In the genomic region with DNA sequence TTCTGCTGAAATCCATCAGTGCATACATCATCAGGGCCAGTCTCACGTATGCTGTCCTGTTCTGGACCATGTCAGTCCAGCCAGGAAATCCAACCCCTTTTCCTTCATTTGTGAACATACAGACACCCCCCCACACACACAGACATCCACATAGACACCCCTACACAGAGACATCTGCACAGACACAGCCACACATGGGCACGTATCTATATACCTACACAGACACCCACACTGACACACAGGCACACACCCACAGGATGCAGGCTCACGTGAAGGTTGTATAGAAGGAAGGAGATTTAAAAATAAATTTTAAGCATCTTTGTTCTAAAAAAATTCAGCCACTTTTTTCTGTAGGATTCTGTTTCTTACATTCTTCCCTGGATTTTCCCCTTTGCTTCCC, we compare ENCODE assay signal across 3 cellular contexts.
TF ChIP-seq lines count a peak whose summit lies in the region.

No MANE protein-coding gene starts in this region.

TF ChIP-seq in HEK293, 187 proteins besides CTCF, POLR2A, EP300 and RAD21 (continues in another document):
- TF ChIP-seq SCRT2 (tag by site-specific recombination; IDR thresholded peaks at IDR 0.05): no peak
- TF ChIP-seq ZFHX2 (tag by site-specific recombination; conservative IDR thresholded peaks at IDR 0.05): peak; percentile 74
- TF ChIP-seq, protein P1, sequence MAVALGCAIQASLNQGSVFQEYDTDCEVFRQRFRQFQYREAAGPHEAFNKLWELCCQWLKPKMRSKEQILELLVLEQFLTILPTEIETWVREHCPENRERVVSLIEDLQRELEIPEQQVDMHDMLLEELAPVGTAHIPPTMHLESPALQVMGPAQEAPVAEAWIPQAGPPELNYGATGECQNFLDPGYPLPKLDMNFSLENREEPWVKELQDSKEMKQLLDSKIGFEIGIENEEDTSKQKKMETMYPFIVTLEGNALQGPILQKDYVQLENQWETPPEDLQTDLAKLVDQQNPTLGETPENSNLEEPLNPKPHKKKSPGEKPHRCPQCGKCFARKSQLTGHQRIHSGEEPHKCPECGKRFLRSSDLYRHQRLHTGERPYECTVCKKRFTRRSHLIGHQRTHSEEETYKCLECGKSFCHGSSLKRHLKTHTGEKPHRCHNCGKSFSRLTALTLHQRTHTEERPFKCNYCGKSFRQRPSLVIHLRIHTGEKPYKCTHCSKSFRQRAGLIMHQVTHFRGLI (tag by site-specific recombination; IDR thresholded peaks at IDR 0.05): no peak
- no peak for TF ChIP-seq ZNF549 (tag by site-specific recombination; IDR thresholded peaks at IDR 0.05)
- peak; percentile 76 for TF ChIP-seq EGR2 (tag by site-specific recombination; IDR thresholded peaks at IDR 0.05; ENCODE audit: low read depth)
- no peak for TF ChIP-seq ZNF416 (tag by site-specific recombination; IDR thresholded peaks at IDR 0.05)
- TF ChIP-seq, protein P2, sequence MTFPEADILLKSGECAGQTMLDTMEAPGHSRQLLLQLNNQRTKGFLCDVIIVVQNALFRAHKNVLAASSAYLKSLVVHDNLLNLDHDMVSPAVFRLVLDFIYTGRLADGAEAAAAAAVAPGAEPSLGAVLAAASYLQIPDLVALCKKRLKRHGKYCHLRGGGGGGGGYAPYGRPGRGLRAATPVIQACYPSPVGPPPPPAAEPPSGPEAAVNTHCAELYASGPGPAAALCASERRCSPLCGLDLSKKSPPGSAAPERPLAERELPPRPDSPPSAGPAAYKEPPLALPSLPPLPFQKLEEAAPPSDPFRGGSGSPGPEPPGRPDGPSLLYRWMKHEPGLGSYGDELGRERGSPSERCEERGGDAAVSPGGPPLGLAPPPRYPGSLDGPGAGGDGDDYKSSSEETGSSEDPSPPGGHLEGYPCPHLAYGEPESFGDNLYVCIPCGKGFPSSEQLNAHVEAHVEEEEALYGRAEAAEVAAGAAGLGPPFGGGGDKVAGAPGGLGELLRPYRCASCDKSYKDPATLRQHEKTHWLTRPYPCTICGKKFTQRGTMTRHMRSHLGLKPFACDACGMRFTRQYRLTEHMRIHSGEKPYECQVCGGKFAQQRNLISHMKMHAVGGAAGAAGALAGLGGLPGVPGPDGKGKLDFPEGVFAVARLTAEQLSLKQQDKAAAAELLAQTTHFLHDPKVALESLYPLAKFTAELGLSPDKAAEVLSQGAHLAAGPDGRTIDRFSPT (tag by site-specific recombination; IDR thresholded peaks at IDR 0.05): no peak
- no peak for TF ChIP-seq ZNF660 (tag by site-specific recombination; IDR thresholded peaks at IDR 0.05)
- no peak for TF ChIP-seq WT1 (tag by site-specific recombination; IDR thresholded peaks at IDR 0.05)
- TF ChIP-seq, protein P3, sequence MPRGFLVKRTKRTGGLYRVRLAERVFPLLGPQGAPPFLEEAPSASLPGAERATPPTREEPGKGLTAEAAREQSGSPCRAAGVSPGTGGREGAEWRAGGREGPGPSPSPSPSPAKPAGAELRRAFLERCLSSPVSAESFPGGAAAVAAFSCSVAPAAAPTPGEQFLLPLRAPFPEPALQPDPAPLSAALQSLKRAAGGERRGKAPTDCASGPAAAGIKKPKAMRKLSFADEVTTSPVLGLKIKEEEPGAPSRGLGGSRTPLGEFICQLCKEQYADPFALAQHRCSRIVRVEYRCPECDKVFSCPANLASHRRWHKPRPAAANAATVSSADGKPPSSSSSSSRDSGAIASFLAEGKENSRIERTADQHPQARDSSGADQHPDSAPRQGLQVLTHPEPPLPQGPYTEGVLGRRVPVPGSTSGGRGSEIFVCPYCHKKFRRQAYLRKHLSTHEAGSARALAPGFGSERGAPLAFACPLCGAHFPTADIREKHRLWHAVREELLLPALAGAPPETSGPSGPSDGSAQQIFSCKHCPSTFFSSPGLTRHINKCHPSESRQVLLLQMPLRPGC (tag by site-specific recombination; IDR thresholded peaks at IDR 0.05): no peak
- no peak for TF ChIP-seq GLI2 (tag by site-specific recombination; IDR thresholded peaks at IDR 0.05; ENCODE audit: borderline replicate concordance, low read depth)
- TF ChIP-seq, protein P4, sequence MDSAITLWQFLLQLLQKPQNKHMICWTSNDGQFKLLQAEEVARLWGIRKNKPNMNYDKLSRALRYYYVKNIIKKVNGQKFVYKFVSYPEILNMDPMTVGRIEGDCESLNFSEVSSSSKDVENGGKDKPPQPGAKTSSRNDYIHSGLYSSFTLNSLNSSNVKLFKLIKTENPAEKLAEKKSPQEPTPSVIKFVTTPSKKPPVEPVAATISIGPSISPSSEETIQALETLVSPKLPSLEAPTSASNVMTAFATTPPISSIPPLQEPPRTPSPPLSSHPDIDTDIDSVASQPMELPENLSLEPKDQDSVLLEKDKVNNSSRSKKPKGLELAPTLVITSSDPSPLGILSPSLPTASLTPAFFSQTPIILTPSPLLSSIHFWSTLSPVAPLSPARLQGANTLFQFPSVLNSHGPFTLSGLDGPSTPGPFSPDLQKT (IDR thresholded peaks at IDR 0.05; ENCODE audit: borderline replicate concordance, low read depth, low read length): no peak

TF ChIP-seq in SK-N-SH, 30 proteins besides CTCF, POLR2A, EP300 and RAD21:
- TF ChIP-seq MXI1 (IDR thresholded peaks at IDR 0.05; ENCODE audit: low read depth, low read length): no peak
- TF ChIP-seq SIN3A (IDR thresholded peaks at IDR 0.05; ENCODE audit: borderline replicate concordance, low read depth, low read length): no peak
- no peak for TF ChIP-seq FOXM1 (IDR thresholded peaks at IDR 0.05; ENCODE audit: low read depth)
- no peak for TF ChIP-seq CHD2 (IDR thresholded peaks at IDR 0.05; ENCODE audit: low read length, partially characterized antibody)
- no peak for TF ChIP-seq SMC3 (IDR thresholded peaks at IDR 0.05; ENCODE audit: low read depth, low read length)
- TF ChIP-seq, protein P5, sequence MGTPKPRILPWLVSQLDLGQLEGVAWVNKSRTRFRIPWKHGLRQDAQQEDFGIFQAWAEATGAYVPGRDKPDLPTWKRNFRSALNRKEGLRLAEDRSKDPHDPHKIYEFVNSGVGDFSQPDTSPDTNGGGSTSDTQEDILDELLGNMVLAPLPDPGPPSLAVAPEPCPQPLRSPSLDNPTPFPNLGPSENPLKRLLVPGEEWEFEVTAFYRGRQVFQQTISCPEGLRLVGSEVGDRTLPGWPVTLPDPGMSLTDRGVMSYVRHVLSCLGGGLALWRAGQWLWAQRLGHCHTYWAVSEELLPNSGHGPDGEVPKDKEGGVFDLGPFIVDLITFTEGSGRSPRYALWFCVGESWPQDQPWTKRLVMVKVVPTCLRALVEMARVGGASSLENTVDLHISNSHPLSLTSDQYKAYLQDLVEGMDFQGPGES (IDR thresholded peaks at IDR 0.05; ENCODE audit: low read depth, low read length): no peak
- TF ChIP-seq, protein P6, sequence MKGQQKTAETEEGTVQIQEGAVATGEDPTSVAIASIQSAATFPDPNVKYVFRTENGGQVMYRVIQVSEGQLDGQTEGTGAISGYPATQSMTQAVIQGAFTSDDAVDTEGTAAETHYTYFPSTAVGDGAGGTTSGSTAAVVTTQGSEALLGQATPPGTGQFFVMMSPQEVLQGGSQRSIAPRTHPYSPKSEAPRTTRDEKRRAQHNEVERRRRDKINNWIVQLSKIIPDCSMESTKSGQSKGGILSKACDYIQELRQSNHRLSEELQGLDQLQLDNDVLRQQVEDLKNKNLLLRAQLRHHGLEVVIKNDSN (IDR thresholded peaks at IDR 0.05; ENCODE audit: borderline replicate concordance, low read depth): no peak
- no peak for TF ChIP-seq RFX5 (IDR thresholded peaks at IDR 0.05; ENCODE audit: low read length)
- TF ChIP-seq, protein P7, sequence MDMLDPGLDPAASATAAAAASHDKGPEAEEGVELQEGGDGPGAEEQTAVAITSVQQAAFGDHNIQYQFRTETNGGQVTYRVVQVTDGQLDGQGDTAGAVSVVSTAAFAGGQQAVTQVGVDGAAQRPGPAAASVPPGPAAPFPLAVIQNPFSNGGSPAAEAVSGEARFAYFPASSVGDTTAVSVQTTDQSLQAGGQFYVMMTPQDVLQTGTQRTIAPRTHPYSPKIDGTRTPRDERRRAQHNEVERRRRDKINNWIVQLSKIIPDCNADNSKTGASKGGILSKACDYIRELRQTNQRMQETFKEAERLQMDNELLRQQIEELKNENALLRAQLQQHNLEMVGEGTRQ (IDR thresholded peaks at IDR 0.05; ENCODE audit: borderline replicate concordance, low read depth, low read length): no peak
- TF ChIP-seq NRF1 (IDR thresholded peaks at IDR 0.05; ENCODE audit: low read depth, low read length): no peak
- TF ChIP-seq, protein P8, sequence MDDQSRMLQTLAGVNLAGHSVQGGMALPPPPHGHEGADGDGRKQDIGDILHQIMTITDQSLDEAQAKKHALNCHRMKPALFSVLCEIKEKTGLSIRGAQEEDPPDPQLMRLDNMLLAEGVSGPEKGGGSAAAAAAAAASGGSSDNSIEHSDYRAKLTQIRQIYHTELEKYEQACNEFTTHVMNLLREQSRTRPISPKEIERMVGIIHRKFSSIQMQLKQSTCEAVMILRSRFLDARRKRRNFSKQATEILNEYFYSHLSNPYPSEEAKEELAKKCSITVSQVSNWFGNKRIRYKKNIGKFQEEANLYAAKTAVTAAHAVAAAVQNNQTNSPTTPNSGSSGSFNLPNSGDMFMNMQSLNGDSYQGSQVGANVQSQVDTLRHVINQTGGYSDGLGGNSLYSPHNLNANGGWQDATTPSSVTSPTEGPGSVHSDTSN (IDR thresholded peaks at IDR 0.05): no peak
- TF ChIP-seq GATA2 (CRISPR knock-in tag; IDR thresholded peaks at IDR 0.05): no peak
- TF ChIP-seq TAF1 (IDR thresholded peaks at IDR 0.05; ENCODE audit: borderline replicate concordance, low read depth, low read length): no peak
- no peak for TF ChIP-seq EZH2phosphoT487 (IDR thresholded peaks at IDR 0.05; ENCODE audit: borderline replicate concordance, low read depth)
- TF ChIP-seq FOXJ3 (CRISPR knock-in tag; IDR thresholded peaks at IDR 0.05): no peak
- no peak for TF ChIP-seq RXRA (IDR thresholded peaks at IDR 0.05; ENCODE audit: borderline replicate concordance, low read depth)

TF ChIP-seq in H1, 55 proteins besides CTCF, POLR2A, EP300 and RAD21:
- TF ChIP-seq BRCA1 (IDR thresholded peaks at IDR 0.05; ENCODE audit: low read depth, low read length) (no peak), EZH2 (IDR thresholded peaks at IDR 0.05; ENCODE audit: low read depth, low read length, severe bottlenecking) (no peak), HDAC2 (IDR thresholded peaks at IDR 0.05; ENCODE audit: borderline replicate concordance in 1 of 2, low read depth in 2 of 2, low read length in 2 of 2) (no peak), SAP30 (IDR thresholded peaks at IDR 0.05; ENCODE audit: insufficient read depth, insufficient replicate concordance, low read length) (no peak), POU5F1 (IDR thresholded peaks at IDR 0.05; ENCODE audit: low read depth, low read length) (no peak), CEBPB (IDR thresholded peaks at IDR 0.05; ENCODE audit: low read depth, low read length) (no peak), TEAD4 (IDR thresholded peaks at IDR 0.05; ENCODE audit: low read depth, low read length) (no peak), KDM5A (IDR thresholded peaks at IDR 0.05; ENCODE audit: low read length) (no peak), JUN (IDR thresholded peaks at IDR 0.05; ENCODE audit: low read depth, low read length) (no peak), NRF1 (IDR thresholded peaks at IDR 0.05; ENCODE audit: low read depth, low read length) (no peak), GTF2F1 (IDR thresholded peaks at IDR 0.05; ENCODE audit: borderline replicate concordance, low read depth, low read length) (no peak), BACH1 (IDR thresholded peaks at IDR 0.05; ENCODE audit: low read length) (no peak), TAF7 (optimal IDR thresholded peaks at IDR 0.05; ENCODE audit: borderline replicate concordance, low read depth, low read length) (no peak)
- TF ChIP-seq, protein P9, sequence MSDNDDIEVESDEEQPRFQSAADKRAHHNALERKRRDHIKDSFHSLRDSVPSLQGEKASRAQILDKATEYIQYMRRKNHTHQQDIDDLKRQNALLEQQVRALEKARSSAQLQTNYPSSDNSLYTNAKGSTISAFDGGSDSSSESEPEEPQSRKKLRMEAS (IDR thresholded peaks at IDR 0.05): no peak
- TF ChIP-seq, protein P10, sequence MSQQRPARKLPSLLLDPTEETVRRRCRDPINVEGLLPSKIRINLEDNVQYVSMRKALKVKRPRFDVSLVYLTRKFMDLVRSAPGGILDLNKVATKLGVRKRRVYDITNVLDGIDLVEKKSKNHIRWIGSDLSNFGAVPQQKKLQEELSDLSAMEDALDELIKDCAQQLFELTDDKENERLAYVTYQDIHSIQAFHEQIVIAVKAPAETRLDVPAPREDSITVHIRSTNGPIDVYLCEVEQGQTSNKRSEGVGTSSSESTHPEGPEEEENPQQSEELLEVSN (IDR thresholded peaks at IDR 0.05): no peak
TF ChIP-seq in H1: peak in this region for 0.
